In the genomic region with DNA sequence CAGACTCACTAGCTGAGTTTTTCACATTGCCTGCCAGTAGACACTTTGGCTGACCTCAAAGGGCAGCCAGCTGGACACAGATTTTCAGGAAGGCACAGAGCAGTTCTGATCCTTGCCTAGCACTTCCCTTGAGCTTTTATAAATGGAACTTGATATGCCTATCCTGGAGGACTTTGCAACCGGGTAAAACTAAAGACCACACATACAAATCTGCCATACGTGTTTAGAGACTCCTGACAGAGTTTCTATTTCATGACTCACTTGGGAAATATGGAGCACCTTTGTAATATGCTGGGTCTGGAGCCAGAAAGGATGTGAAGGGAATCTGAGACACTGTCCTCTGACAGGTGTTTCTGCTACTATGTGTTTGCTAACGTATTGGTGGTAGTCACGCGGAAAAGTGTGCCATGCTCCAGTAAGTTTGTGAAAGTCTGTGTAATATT, we compare ENCODE assay signal across 9 cellular contexts. TPM values are rescaled to one million over a fixed set of nuclear protein-coding genes. Genes with fewer than 3 reads are reported as not detected.
DNase-seq lines count a peak whose midpoint lies in the region; ATAC-seq and TF ChIP-seq lines count a peak whose summit lies in the region.
"Had no signal": no experiment of that assay in that cellular context is flagged by ENCODE, and none has a peak within 500 bp of the region (broad histone marks: within the 10 kb centered on the region; RNA-seq: fewer than 3 reads in every experiment).

No MANE protein-coding gene starts in this region.

- no peaks in the 10 kb centered on the region for H3K36me3 ChIP-seq in kidney epithelial cell (ENCODE audit: control insufficient read depth, insufficient read depth, low read length)

- no peaks in the 10 kb centered on the region for H3K36me3 Mint-ChIP-seq in effector memory CD8-positive, alpha-beta T cell (ENCODE audit: insufficient read depth)
- H3K36me3 Mint-ChIP-seq in activated T-helper 17 cell treated with anti-CD3 and anti-CD28 coated beads, Interleukin-2, amount 50 U/mL, for 72 hours (ENCODE audit: low read depth), result no peaks in the 10 kb centered on the region

- H3K4me3 Mint-ChIP-seq in effector memory CD8-positive, alpha-beta T cell, result no peak overlapping the region
- H3K4me3 Mint-ChIP-seq in activated T-helper 17 cell treated with anti-CD3 and anti-CD28 coated beads, Interleukin-2, amount 50 U/mL, for 72 hours, result no peak overlapping the region
- H3K4me3 Mint-ChIP-seq: T-helper 17 cell had no signal

- no peaks in the 10 kb centered on the region for H3K27me3 ChIP-seq in kidney epithelial cell (ENCODE audit: control insufficient read depth, insufficient read depth, low read length)

- no peak overlapping the region for H3K27ac Mint-ChIP-seq in effector memory CD8-positive, alpha-beta T cell
- H3K27ac Mint-ChIP-seq in activated T-helper 17 cell treated with anti-CD3 and anti-CD28 coated beads, Interleukin-2, amount 50 U/mL, for 72 hours, result no peak overlapping the region
- H3K27ac Mint-ChIP-seq: T-helper 17 cell had no signal

- no peak overlapping the region for H3K4me3 ChIP-seq in kidney epithelial cell (ENCODE audit: low read depth, low read length)

- ATAC-seq in GM18867 (IDR thresholded peaks at IDR 0.05; ENCODE audit: unreplicated experiment) (peak; percentile 66), HG02973 (IDR thresholded peaks at IDR 0.05; ENCODE audit: unreplicated experiment) (peak; percentile 72)
- no peak for ATAC-seq in effector memory CD8-positive, alpha-beta T cell (replicated peaks)
- ATAC-seq in activated T-helper 17 cell treated with anti-CD3 and anti-CD28 coated beads, Interleukin-2, amount 50 U/mL, for 72 hours (replicated peaks), result no peak
- ATAC-seq: T-helper 17 cell had no signal

- DNase-seq in NCI-H69 (lab: John Stamatoyannopoulos, UW), result peak; percentile 90
- peak; percentile 96 for DNase-seq in kidney epithelial cell (ENCODE audit: low read depth)
- DNase-seq in DMS114 treated with DMSO at 0.1 percent for 48 hours (lab: John Stamatoyannopoulos, UW; ENCODE audit: unreplicated experiment), result no peak
- DNase-seq in effector memory CD8-positive, alpha-beta T cell, result no peak
- no peak for DNase-seq in amniotic stem cell (lab: John Stamatoyannopoulos, UW)
- DNase-seq: T-helper 17 cell had no signal

- no peak for TF ChIP-seq CTCF in kidney epithelial cell (IDR thresholded peaks at IDR 0.05; ENCODE audit: insufficient read depth, low read length, poor library complexity, severe bottlenecking)

- H3K9me3 Mint-ChIP-seq in effector memory CD8-positive, alpha-beta T cell, result no peaks in the 10 kb centered on the region
- H3K9me3 Mint-ChIP-seq in activated T-helper 17 cell treated with anti-CD3 and anti-CD28 coated beads, Interleukin-2, amount 50 U/mL, for 72 hours, result no peaks in the 10 kb centered on the region

- H3K27me3 Mint-ChIP-seq in effector memory CD8-positive, alpha-beta T cell, result no peaks in the 10 kb centered on the region
- H3K27me3 Mint-ChIP-seq in activated T-helper 17 cell treated with anti-CD3 and anti-CD28 coated beads, Interleukin-2, amount 50 U/mL, for 72 hours, result peaks cover 6% of the 10 kb centered on the region
- H3K27me3 Mint-ChIP-seq: T-helper 17 cell had no signal

- H3K4me1 Mint-ChIP-seq in effector memory CD8-positive, alpha-beta T cell (ENCODE audit: low read depth in 2 of 2), result no peaks in the 10 kb centered on the region
- H3K4me1 Mint-ChIP-seq in activated T-helper 17 cell treated with anti-CD3 and anti-CD28 coated beads, Interleukin-2, amount 50 U/mL, for 72 hours, result no peaks in the 10 kb centered on the region
- H3K4me1 Mint-ChIP-seq: T-helper 17 cell had no signal

RNA-seq across cellular contexts. Expression of gene RASSF6, which starts 56.7 kb away (rescaled TPM):
- 4.4 and 7.0 TPM in 2 replicates for total RNA-seq in kidney epithelial cell
- under 1 TPM in 1 of 2 donors, not detected in 1; 0.09 TPM for total RNA-seq in activated T-helper 17 cell treated with anti-CD3 and anti-CD28 coated beads, Interleukin-2, amount 50 U/mL, for 72 hours

Comparison
In these comparisons a context has a peak if more than half of its experiments do, and no peak if none do; other contexts are left out.
1. ATAC-seq: peak in GM18867 (single experiment) and HG02973 (single experiment); none in effector memory CD8-positive, alpha-beta T cell (single experiment) and activated T-helper 17 cell treated with anti-CD3 and anti-CD28 coated beads, Interleukin-2, amount 50 U/mL, for 72 hours (single experiment).
2. DNase-seq: peak in NCI-H69 (single experiment) and kidney epithelial cell (single experiment); none in DMS114 treated with DMSO at 0.1 percent for 48 hours (single experiment), effector memory CD8-positive, alpha-beta T cell (0 of 3) and amniotic stem cell (single experiment).